1 cellular context compared by ENCODE assay signal in the genomic region with DNA sequence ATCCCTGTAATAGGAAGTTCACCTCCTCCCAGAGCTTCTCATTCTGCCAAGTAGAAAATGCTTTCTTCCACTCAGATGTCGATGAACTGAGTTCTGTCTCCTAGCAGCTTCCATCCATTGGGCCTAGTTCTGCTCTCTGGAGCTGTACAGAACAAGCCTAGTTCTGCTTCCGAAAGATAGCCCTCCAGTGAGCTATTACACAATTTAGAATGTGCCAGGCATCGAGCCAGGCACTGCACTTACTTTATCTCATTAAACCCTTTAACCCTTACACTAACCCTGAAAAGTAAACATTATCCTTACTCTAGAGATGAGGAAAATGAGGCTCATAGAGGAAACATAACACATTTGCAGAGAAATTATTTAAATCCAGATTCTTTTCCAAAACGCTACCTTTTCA.
TF ChIP-seq lines count a peak whose summit lies in the region.

No MANE protein-coding gene starts in this region.

TF ChIP-seq in HEK293, 187 proteins besides CTCF, POLR2A, EP300 and RAD21 (continued from another document):
- TF ChIP-seq IKZF3 (tag by site-specific recombination; IDR thresholded peaks at IDR 0.05) (0 out of 2 replicates have a peak, but pooled peaks have one; percentile 30), ZNF561 (tag by site-specific recombination; IDR thresholded peaks at IDR 0.05; ENCODE audit: borderline replicate concordance) (no peak), ZNF777 (tag by site-specific recombination; IDR thresholded peaks at IDR 0.05; ENCODE audit: borderline replicate concordance) (no peak), ZNF791 (tag by site-specific recombination; IDR thresholded peaks at IDR 0.05) (no peak), ZNF549 (tag by site-specific recombination; IDR thresholded peaks at IDR 0.05) (no peak), ZNF221 (tag by site-specific recombination; IDR thresholded peaks at IDR 0.05; ENCODE audit: borderline replicate concordance) (no peak), GLIS1 (tag by site-specific recombination; IDR thresholded peaks at IDR 0.05) (peak; percentile 7; the same call in 1 of the 2 replicates), ZNF664 (tag by site-specific recombination; IDR thresholded peaks at IDR 0.05) (peak; percentile 45; the same call in 1 of the 2 replicates), ZNF174 (tag by site-specific recombination; IDR thresholded peaks at IDR 0.05) (no peak), ZNF266 (tag by site-specific recombination; IDR thresholded peaks at IDR 0.05; ENCODE audit: low read depth) (no peak), PRDM1 (tag by site-specific recombination; IDR thresholded peaks at IDR 0.05) (no peak), ZNF600 (tag by site-specific recombination; IDR thresholded peaks at IDR 0.05) (0 out of 2 replicates have a peak, but pooled peaks have one; percentile 14)
- TF ChIP-seq, protein P1, sequence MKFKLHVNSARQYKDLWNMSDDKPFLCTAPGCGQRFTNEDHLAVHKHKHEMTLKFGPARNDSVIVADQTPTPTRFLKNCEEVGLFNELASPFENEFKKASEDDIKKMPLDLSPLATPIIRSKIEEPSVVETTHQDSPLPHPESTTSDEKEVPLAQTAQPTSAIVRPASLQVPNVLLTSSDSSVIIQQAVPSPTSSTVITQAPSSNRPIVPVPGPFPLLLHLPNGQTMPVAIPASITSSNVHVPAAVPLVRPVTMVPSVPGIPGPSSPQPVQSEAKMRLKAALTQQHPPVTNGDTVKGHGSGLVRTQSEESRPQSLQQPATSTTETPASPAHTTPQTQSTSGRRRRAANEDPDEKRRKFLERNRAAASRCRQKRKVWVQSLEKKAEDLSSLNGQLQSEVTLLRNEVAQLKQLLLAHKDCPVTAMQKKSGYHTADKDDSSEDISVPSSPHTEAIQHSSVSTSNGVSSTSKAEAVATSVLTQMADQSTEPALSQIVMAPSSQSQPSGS (tag by site-specific recombination; IDR thresholded peaks at IDR 0.05; ENCODE audit: low read depth), result no peak
- TF ChIP-seq, protein P2, sequence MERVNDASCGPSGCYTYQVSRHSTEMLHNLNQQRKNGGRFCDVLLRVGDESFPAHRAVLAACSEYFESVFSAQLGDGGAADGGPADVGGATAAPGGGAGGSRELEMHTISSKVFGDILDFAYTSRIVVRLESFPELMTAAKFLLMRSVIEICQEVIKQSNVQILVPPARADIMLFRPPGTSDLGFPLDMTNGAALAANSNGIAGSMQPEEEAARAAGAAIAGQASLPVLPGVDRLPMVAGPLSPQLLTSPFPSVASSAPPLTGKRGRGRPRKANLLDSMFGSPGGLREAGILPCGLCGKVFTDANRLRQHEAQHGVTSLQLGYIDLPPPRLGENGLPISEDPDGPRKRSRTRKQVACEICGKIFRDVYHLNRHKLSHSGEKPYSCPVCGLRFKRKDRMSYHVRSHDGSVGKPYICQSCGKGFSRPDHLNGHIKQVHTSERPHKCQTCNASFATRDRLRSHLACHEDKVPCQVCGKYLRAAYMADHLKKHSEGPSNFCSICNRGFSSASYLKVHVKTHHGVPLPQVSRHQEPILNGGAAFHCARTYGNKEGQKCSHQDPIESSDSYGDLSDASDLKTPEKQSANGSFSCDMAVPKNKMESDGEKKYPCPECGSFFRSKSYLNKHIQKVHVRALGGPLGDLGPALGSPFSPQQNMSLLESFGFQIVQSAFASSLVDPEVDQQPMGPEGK (tag by site-specific recombination; IDR thresholded peaks at IDR 0.05), result no peak
